Comparison of ENCODE assay signal across 1 cellular context in genomic region chr12:110079477-110080400, GRCh38.
TF ChIP-seq lines count a peak whose summit lies in the region.

No MANE protein-coding gene starts in this region.

TF ChIP-seq in HepG2, 621 proteins besides CTCF, POLR2A, EP300 and RAD21 (continued from another document and continues in another):
- TF ChIP-seq, protein P1, sequence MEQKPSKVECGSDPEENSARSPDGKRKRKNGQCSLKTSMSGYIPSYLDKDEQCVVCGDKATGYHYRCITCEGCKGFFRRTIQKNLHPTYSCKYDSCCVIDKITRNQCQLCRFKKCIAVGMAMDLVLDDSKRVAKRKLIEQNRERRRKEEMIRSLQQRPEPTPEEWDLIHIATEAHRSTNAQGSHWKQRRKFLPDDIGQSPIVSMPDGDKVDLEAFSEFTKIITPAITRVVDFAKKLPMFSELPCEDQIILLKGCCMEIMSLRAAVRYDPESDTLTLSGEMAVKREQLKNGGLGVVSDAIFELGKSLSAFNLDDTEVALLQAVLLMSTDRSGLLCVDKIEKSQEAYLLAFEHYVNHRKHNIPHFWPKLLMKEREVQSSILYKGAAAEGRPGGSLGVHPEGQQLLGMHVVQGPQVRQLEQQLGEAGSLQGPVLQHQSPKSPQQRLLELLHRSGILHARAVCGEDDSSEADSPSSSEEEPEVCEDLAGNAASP (CRISPR knock-in tag; IDR thresholded peaks at IDR 0.05; ENCODE audit: borderline replicate concordance) = 0 out of 2 replicates have a peak, but pooled peaks have one; percentile 36
- TF ChIP-seq ATF1 (CRISPR knock-in tag; IDR thresholded peaks at IDR 0.05) = peak; percentile 54; the same call in 1 of the 2 replicates
- no peak for TF ChIP-seq HES4 (CRISPR knock-in tag; IDR thresholded peaks at IDR 0.05; ENCODE audit: borderline replicate concordance)
- TF ChIP-seq PHB2 (IDR thresholded peaks at IDR 0.05; ENCODE audit: partially characterized antibody) = no peak
- TF ChIP-seq, protein P2, sequence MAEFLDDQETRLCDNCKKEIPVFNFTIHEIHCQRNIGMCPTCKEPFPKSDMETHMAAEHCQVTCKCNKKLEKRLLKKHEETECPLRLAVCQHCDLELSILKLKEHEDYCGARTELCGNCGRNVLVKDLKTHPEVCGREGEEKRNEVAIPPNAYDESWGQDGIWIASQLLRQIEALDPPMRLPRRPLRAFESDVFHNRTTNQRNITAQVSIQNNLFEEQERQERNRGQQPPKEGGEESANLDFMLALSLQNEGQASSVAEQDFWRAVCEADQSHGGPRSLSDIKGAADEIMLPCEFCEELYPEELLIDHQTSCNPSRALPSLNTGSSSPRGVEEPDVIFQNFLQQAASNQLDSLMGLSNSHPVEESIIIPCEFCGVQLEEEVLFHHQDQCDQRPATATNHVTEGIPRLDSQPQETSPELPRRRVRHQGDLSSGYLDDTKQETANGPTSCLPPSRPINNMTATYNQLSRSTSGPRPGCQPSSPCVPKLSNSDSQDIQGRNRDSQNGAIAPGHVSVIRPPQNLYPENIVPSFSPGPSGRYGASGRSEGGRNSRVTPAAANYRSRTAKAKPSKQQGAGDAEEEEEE (CRISPR knock-in tag; IDR thresholded peaks at IDR 0.05; ENCODE audit: borderline replicate concordance) = no peak
- peak; percentile 80 for TF ChIP-seq BHLHE40 (IDR thresholded peaks at IDR 0.05; ENCODE audit: low read length)
- peak; percentile 91 for TF ChIP-seq ZNF629 (CRISPR knock-in tag; conservative IDR thresholded peaks at IDR 0.05)
- TF ChIP-seq ZNF766 (CRISPR knock-in tag; IDR thresholded peaks at IDR 0.05; ENCODE audit: borderline replicate concordance) = no peak; the same call in 1 of the 2 replicates
- no peak for TF ChIP-seq ZNF224 (CRISPR knock-in tag; IDR thresholded peaks at IDR 0.05)
- 0 out of 2 replicates have a peak, but pooled peaks have one; percentile 39 for TF ChIP-seq PLSCR1 (CRISPR knock-in tag; IDR thresholded peaks at IDR 0.05; ENCODE audit: borderline replicate concordance)
- no peak for TF ChIP-seq ZNF34 (CRISPR knock-in tag; IDR thresholded peaks at IDR 0.05; ENCODE audit: borderline replicate concordance)
- TF ChIP-seq TAF15 (IDR thresholded peaks at IDR 0.05; ENCODE audit: low read depth, low read length, poor library complexity, severe bottlenecking) = no peak
- TF ChIP-seq, protein P3, sequence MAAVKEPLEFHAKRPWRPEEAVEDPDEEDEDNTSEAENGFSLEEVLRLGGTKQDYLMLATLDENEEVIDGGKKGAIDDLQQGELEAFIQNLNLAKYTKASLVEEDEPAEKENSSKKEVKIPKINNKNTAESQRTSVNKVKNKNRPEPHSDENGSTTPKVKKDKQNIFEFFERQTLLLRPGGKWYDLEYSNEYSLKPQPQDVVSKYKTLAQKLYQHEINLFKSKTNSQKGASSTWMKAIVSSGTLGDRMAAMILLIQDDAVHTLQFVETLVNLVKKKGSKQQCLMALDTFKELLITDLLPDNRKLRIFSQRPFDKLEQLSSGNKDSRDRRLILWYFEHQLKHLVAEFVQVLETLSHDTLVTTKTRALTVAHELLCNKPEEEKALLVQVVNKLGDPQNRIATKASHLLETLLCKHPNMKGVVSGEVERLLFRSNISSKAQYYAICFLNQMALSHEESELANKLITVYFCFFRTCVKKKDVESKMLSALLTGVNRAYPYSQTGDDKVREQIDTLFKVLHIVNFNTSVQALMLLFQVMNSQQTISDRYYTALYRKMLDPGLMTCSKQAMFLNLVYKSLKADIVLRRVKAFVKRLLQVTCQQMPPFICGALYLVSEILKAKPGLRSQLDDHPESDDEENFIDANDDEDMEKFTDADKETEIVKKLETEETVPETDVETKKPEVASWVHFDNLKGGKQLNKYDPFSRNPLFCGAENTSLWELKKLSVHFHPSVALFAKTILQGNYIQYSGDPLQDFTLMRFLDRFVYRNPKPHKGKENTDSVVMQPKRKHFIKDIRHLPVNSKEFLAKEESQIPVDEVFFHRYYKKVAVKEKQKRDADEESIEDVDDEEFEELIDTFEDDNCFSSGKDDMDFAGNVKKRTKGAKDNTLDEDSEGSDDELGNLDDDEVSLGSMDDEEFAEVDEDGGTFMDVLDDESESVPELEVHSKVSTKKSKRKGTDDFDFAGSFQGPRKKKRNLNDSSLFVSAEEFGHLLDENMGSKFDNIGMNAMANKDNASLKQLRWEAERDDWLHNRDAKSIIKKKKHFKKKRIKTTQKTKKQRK (IDR thresholded peaks at IDR 0.05; ENCODE audit: low read length) = no peak
- TF ChIP-seq ZNF660 (CRISPR knock-in tag; IDR thresholded peaks at IDR 0.05; ENCODE audit: borderline replicate concordance, low read depth) = no peak
- no peak for TF ChIP-seq ZFP36L1 (CRISPR knock-in tag; IDR thresholded peaks at IDR 0.05)
- TF ChIP-seq ZNF383 (CRISPR knock-in tag; IDR thresholded peaks at IDR 0.05; ENCODE audit: borderline replicate concordance) = no peak
- TF ChIP-seq, protein P4, sequence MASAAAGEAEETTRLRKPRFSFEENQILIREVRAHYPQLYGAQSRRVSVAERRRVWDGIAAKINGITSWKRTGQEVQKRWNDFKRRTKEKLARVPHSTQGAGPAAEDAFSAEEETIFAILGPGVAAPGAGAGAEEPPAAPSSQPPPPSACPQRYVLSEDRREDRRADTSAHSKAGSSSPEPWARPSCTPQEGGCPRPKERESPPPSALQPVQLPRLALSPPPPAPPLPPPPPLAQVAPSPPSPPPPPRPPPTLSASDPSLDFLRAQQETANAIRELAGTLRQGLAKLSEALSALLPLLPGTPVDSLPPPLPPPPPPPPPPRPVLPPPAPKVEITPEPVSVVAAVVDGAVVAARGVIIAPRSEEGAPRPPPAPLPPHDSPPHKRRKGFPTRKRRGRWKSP (CRISPR knock-in tag; IDR thresholded peaks at IDR 0.05) = peak; percentile 72; the same call in 1 of the 2 replicates
- TF ChIP-seq PPARG (CRISPR knock-in tag; conservative IDR thresholded peaks at IDR 0.05) = peak; percentile 30; the same call in 1 of the 2 replicates
- TF ChIP-seq SNAPC4 (CRISPR knock-in tag; IDR thresholded peaks at IDR 0.05) = no peak
- TF ChIP-seq ZBTB44 (CRISPR knock-in tag; IDR thresholded peaks at IDR 0.05) = no peak
- no peak for TF ChIP-seq ZNF431 (CRISPR knock-in tag; IDR thresholded peaks at IDR 0.05; ENCODE audit: borderline replicate concordance, low read depth)
- no peak; the same call in 1 of the 2 replicates for TF ChIP-seq ZBTB7A (CRISPR knock-in tag; IDR thresholded peaks at IDR 0.05)
- TF ChIP-seq ELF3 (CRISPR knock-in tag; IDR thresholded peaks at IDR 0.05) = peak; percentile 87
- peak; percentile 88 for TF ChIP-seq NFYB (CRISPR knock-in tag; IDR thresholded peaks at IDR 0.05)
- 0 out of 2 replicates have a peak, but pooled peaks have one; percentile 19 for TF ChIP-seq FOXA1 (IDR thresholded peaks at IDR 0.05)
- TF ChIP-seq FOXA1 (CRISPR knock-in tag; IDR thresholded peaks at IDR 0.05) = peak; percentile 90
- peak; percentile 79; the same call in 1 of the 2 replicates for TF ChIP-seq FOXC1 (CRISPR knock-in tag; IDR thresholded peaks at IDR 0.05; ENCODE audit: borderline replicate concordance)
- TF ChIP-seq JUN (CRISPR knock-in tag; IDR thresholded peaks at IDR 0.05) = peak; percentile 67; the same call in 1 of the 2 replicates
- peak; percentile 62; the same call in 1 of the 2 replicates for TF ChIP-seq ESRRA (CRISPR knock-in tag; IDR thresholded peaks at IDR 0.05; ENCODE audit: low read depth)
- TF ChIP-seq EHMT2 (IDR thresholded peaks at IDR 0.05; ENCODE audit: borderline replicate concordance, low read depth, low read length) = 0 out of 2 replicates have a peak, but pooled peaks have one; percentile 48
- TF ChIP-seq PHF5A (CRISPR knock-in tag; IDR thresholded peaks at IDR 0.05; ENCODE audit: low read depth, unreplicated experiment) = no peak
- TF ChIP-seq ZNF644 (CRISPR knock-in tag; IDR thresholded peaks at IDR 0.05; ENCODE audit: low read depth) = peak; percentile 72
- TF ChIP-seq SMAD9 (CRISPR knock-in tag; IDR thresholded peaks at IDR 0.05) = 0 out of 2 replicates have a peak, but pooled peaks have one; percentile 61
- peak; percentile 47; the same call in 1 of the 2 replicates for TF ChIP-seq ZNF788 (CRISPR knock-in tag; IDR thresholded peaks at IDR 0.05; ENCODE audit: borderline replicate concordance)
- TF ChIP-seq PTBP1 (IDR thresholded peaks at IDR 0.05; ENCODE audit: low read depth, low read length, poor library complexity, severe bottlenecking) = no peak
- no peak for TF ChIP-seq ZNF382 (CRISPR knock-in tag; IDR thresholded peaks at IDR 0.05; ENCODE audit: borderline replicate concordance)
- no peak for TF ChIP-seq NFKB2 (CRISPR knock-in tag; IDR thresholded peaks at IDR 0.05; ENCODE audit: borderline replicate concordance)
- TF ChIP-seq ZNF12 (CRISPR knock-in tag; IDR thresholded peaks at IDR 0.05) = no peak; the same call in 1 of the 2 replicates
- TF ChIP-seq PRPF4 (IDR thresholded peaks at IDR 0.05; ENCODE audit: low read depth, low read length, poor library complexity, severe bottlenecking) = no peak
- no peak for TF ChIP-seq ZNF772 (CRISPR knock-in tag; IDR thresholded peaks at IDR 0.05)
- peak; percentile 35; the same call in 1 of the 2 replicates for TF ChIP-seq TBX3 (IDR thresholded peaks at IDR 0.05; ENCODE audit: borderline replicate concordance)
- peak; percentile 87; the same call in 1 of the 2 replicates for TF ChIP-seq SMAD3 (CRISPR knock-in tag; IDR thresholded peaks at IDR 0.05)
- TF ChIP-seq, protein P5, sequence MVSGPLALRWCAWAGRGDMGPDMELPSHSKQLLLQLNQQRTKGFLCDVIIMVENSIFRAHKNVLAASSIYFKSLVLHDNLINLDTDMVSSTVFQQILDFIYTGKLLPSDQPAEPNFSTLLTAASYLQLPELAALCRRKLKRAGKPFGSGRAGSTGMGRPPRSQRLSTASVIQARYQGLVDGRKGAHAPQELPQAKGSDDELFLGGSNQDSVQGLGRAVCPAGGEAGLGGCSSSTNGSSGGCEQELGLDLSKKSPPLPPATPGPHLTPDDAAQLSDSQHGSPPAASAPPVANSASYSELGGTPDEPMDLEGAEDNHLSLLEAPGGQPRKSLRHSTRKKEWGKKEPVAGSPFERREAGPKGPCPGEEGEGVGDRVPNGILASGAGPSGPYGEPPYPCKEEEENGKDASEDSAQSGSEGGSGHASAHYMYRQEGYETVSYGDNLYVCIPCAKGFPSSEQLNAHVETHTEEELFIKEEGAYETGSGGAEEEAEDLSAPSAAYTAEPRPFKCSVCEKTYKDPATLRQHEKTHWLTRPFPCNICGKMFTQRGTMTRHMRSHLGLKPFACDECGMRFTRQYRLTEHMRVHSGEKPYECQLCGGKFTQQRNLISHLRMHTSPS (CRISPR knock-in tag; IDR thresholded peaks at IDR 0.05; ENCODE audit: low read depth) = no peak
- TF ChIP-seq ZNF350 (CRISPR knock-in tag; IDR thresholded peaks at IDR 0.05; ENCODE audit: borderline replicate concordance, low read depth) = peak; percentile 45; the same call in 1 of the 2 replicates
- TF ChIP-seq RCOR2 (CRISPR knock-in tag; IDR thresholded peaks at IDR 0.05) = no peak; the same call in 1 of the 2 replicates
- no peak for TF ChIP-seq NRL (CRISPR knock-in tag; IDR thresholded peaks at IDR 0.05; ENCODE audit: borderline replicate concordance)
- TF ChIP-seq FOXP1 (IDR thresholded peaks at IDR 0.05) = no peak
- peak; percentile 70 for TF ChIP-seq FOXP1 (CRISPR knock-in tag; IDR thresholded peaks at IDR 0.05)
- TF ChIP-seq CCAR2 (optimal IDR thresholded peaks at IDR 0.05; ENCODE audit: low read depth, low read length) = no peak
- 0 out of 2 replicates have a peak, but pooled peaks have one; percentile 45 for TF ChIP-seq KLF12 (CRISPR knock-in tag; IDR thresholded peaks at IDR 0.05; ENCODE audit: borderline replicate concordance)
